In the genomic region with DNA sequence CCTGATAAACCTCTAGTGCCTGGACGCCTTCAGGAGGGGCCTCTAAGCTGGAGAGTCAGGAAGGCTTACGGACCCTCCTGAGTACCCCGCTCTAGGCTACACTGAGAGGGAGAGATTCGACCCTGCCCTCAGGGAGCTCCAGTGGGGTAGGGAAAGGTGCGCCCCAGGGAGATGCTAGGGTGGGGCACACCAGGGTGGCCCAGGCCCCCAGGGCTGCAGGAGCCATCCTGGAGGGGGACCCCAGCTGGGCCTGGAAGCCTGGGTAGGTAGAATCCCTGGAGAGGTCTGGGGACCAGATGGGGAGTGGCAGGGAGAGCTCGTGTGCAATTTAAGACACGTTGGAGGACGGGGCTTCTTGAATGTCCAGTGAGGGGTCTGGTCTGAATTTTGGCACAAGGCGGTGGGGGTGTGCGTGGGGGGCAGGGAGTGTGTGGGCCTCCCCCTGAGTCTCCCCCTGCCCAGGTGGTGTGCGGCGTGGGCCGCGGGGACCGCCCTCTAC, we compare ENCODE assay signal across 1 cellular context.
A peak's percentile ranks its signal among the peaks of the same experiment; 100 is the strongest.
TF ChIP-seq lines count a peak whose summit lies in the region.

No MANE protein-coding gene starts in this region.

TF ChIP-seq in K562, 482 proteins besides CTCF, POLR2A, EP300 and RAD21:
- TF ChIP-seq HDAC8 (tag; IDR thresholded peaks at IDR 0.05) = no peak
- peak; percentile 69 for TF ChIP-seq EGR1 (conservative IDR thresholded peaks at IDR 0.05)
- TF ChIP-seq ZBTB7A (IDR thresholded peaks at IDR 0.05; ENCODE audit: borderline replicate concordance, control insufficient read depth, low read depth, low read length) = peak; percentile 51; the same call in 1 of the 2 replicates
- TF ChIP-seq DPF2 (IDR thresholded peaks at IDR 0.05) = peak; percentile 21; the same call in 1 of the 2 replicates
- peak; percentile 15 for TF ChIP-seq KDM5B (IDR thresholded peaks at IDR 0.05; ENCODE audit: insufficient replicate concordance, low read depth, low read length)
- no peak for TF ChIP-seq BDP1 (IDR thresholded peaks at IDR 0.05; ENCODE audit: insufficient read depth, insufficient read length)
- TF ChIP-seq POLR2AphosphoS5 (IDR thresholded peaks at IDR 0.05; ENCODE audit: control insufficient read depth, insufficient read depth, low read depth, low read length) = 0 out of 2 replicates have a peak, but pooled peaks have one; percentile 6
- TF ChIP-seq, protein P1, sequence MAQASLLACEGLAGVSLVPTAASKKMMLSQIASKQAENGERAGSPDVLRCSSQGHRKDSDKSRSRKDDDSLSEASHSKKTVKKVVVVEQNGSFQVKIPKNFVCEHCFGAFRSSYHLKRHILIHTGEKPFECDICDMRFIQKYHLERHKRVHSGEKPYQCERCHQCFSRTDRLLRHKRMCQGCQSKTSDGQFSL (CRISPR knock-in tag; IDR thresholded peaks at IDR 0.05) = peak; percentile 74; the same call in 1 of the 2 replicates
- TF ChIP-seq, protein P1 (tag; IDR thresholded peaks at IDR 0.05) = no peak
